In genomic region chr6:18154507-18155272, GRCh38 we compare ENCODE assay signal across 8 cellular contexts. TPM values are rescaled to one million over a fixed set of nuclear protein-coding genes. Genes with fewer than 3 reads are reported as not detected.
A peak's percentile ranks its signal among the peaks of the same experiment; 100 is the strongest.
DNase-seq lines count a peak whose midpoint lies in the region; ATAC-seq and TF ChIP-seq lines count a peak whose summit lies in the region.

TPMT (minus strand) TSS chr6:18155077; CDS start chr6:18149127, 5,950 bp downstream.

- H3K27ac ChIP-seq in DND-41 (ENCODE audit: low read length) (peak within 1 kb of the TSS; percentile 76), HL-60 (replicated peaks) (peak within 1 kb of the TSS; percentile 93), PC-9 (peak within 1 kb of the TSS; percentile 35), colonic mucosa (peak within 1 kb of the TSS; percentile 94), lower lobe of right lung (peak within 1 kb of the TSS; percentile 93), thoracic aorta (peak within 1 kb of the TSS; percentile 76 to 83)

- peak within 1 kb of the TSS; percentile 99 for H2AFZ ChIP-seq in DND-41 (ENCODE audit: low read depth, low read length)
- H2AFZ ChIP-seq in PC-9, result peak within 1 kb of the TSS; percentile 100

- H3K4me3 ChIP-seq in DND-41 (ENCODE audit: low read depth in 1 of 2, low read length in 2 of 2) (peak within 1 kb of the TSS; percentile 91 to 97), HL-60 (replicated peaks; ENCODE audit: insufficient read depth, low read length) (peak within 1 kb of the TSS; percentile 95), PC-9 (peak within 1 kb of the TSS; percentile 95), colonic mucosa (peak within 1 kb of the TSS; percentile 90), lower lobe of right lung (peak within 1 kb of the TSS; percentile 95), thoracic aorta (peak within 1 kb of the TSS; percentile 99)

- BruUV-seq in PC-9 (replicated peaks; lab: Mats Ljungman, UMichigan), result TSS peak; percentile 72

- peaks cover 12% of the 10 kb centered on the region; the same call in 1 of the 2 replicates for H3F3A ChIP-seq in PC-9 (ENCODE audit: insufficient read depth, low read depth)

- no peaks in the 10 kb centered on the region for H3K9me2 ChIP-seq in PC-9 (ENCODE audit: insufficient read depth)

- peak; percentile 74 for ATAC-seq in DND-41 (ENCODE audit: insufficient read depth, low read depth)
- ATAC-seq in GM21423 (IDR thresholded peaks at IDR 0.05; ENCODE audit: unreplicated experiment), result peak; percentile 45
- ATAC-seq in lower lobe of right lung, result peak in 1 of 2 donors; percentile 16
- peak; percentile 82 for ATAC-seq in thoracic aorta (ENCODE audit: insufficient number of reproducible peaks, low FRiP score, low read depth)

- H3K27me3 ChIP-seq in DND-41 (ENCODE audit: insufficient read depth, low read length, poor library complexity), result no peaks in the 10 kb centered on the region
- no peaks in the 10 kb centered on the region for H3K27me3 ChIP-seq in HL-60 (ENCODE audit: insufficient read depth, poor library complexity, severe bottlenecking)
- H3K27me3 ChIP-seq in PC-9 (ENCODE audit: insufficient read depth, low read depth), result no peaks in the 10 kb centered on the region
- H3K27me3 ChIP-seq in colonic mucosa, result no peaks in the 10 kb centered on the region
- no peaks in the 10 kb centered on the region for H3K27me3 ChIP-seq in lower lobe of right lung (ENCODE audit: low read depth)
- no peaks in the 10 kb centered on the region for H3K27me3 ChIP-seq in thoracic aorta (replicated peaks; ENCODE audit: insufficient read depth)

- H3K4me2 ChIP-seq in DND-41 (ENCODE audit: insufficient read depth, low read length) (peak within 1 kb of the TSS; percentile 93), PC-9 (peak within 1 kb of the TSS; percentile 92)

- H4K20me1 ChIP-seq in DND-41 (ENCODE audit: insufficient read depth, low read length), result no peaks in the 10 kb centered on the region
- no peaks in the 10 kb centered on the region for H4K20me1 ChIP-seq in PC-9 (ENCODE audit: insufficient read depth)

- no peak for TF ChIP-seq CTCF in DND-41 (IDR thresholded peaks at IDR 0.05; ENCODE audit: borderline replicate concordance, extremely low read depth, low read length, poor library complexity, severe bottlenecking)
- TF ChIP-seq CTCF in HL-60 (IDR thresholded peaks at IDR 0.05; ENCODE audit: insufficient read depth, low read length), result no peak
- no peak for TF ChIP-seq CTCF in PC-9 (conservative IDR thresholded peaks at IDR 0.05)
- no peak for TF ChIP-seq CTCF in colonic mucosa (IDR thresholded peaks at IDR 0.05)
- TF ChIP-seq CTCF in lower lobe of right lung (IDR thresholded peaks at IDR 0.05), result no peak
- no peak for TF ChIP-seq CTCF in thoracic aorta (IDR thresholded peaks at IDR 0.05)

- H3K79me2 ChIP-seq in DND-41 (ENCODE audit: insufficient read depth, low read length) (no peaks in the 10 kb centered on the region), PC-9 (ENCODE audit: low read depth) (no peaks in the 10 kb centered on the region)

- H3K9ac ChIP-seq in DND-41 (ENCODE audit: low read depth, low read length) (peak within 1 kb of the TSS; percentile 76), colonic mucosa (ENCODE audit: low read depth in 2 of 2, low read length in 2 of 2) (peak within 1 kb of the TSS; percentile 95 to 97)

- H3K9me3 ChIP-seq in DND-41 (ENCODE audit: insufficient read depth, low read length, severe bottlenecking), result no peaks in the 10 kb centered on the region
- H3K9me3 ChIP-seq in PC-9 (ENCODE audit: insufficient read depth, low read depth), result no peaks in the 10 kb centered on the region
- H3K9me3 ChIP-seq in colonic mucosa, result no peaks in the 10 kb centered on the region
- no peaks in the 10 kb centered on the region for H3K9me3 ChIP-seq in lower lobe of right lung
- no peaks in the 10 kb centered on the region for H3K9me3 ChIP-seq in thoracic aorta

- CTCF ChIA-PET in PC-9 (lab: Charles Lee), result interaction anchor here (0.7 kb wide), 1 partner anchor 371 kb away, joined by 3 read pairs; no protein-coding TSS in a partner anchor

- H3K4me1 ChIP-seq in DND-41 (ENCODE audit: insufficient read depth, low read length) (peaks cover 30% of the 10 kb centered on the region), PC-9 (replicated peaks; ENCODE audit: insufficient read depth) (peaks cover 25% of the 10 kb centered on the region), colonic mucosa (peaks cover 9% of the 10 kb centered on the region), lower lobe of right lung (peaks cover 23% of the 10 kb centered on the region), thoracic aorta (ENCODE audit: control insufficient read depth in 1 of 2, low read depth in 2 of 2) (peaks cover 16 to 22% of the 10 kb centered on the region in 2 donors)

- intact Hi-C loops in PC-9 (cut with micrococcal nuclease; ENCODE audit: unreplicated experiment) (loop anchor here (1.0 to 10.0 kb wide), 4 partner anchors 110 to 570 kb away; partner anchors contain the start of gene DEK), colonic mucosa (cut with DNase I) (no loop called here), lower lobe of right lung (cut with DNase I) (no loop called here)

- peak; percentile 29 for DNase-seq in DND-41
- peak in 1 of 2 experiments; percentile 5 for DNase-seq in HL-60 (ENCODE audit: low read depth in 1 of 2, low spot score in 1 of 2)
- DNase-seq in PC-9, result no peak
- peak; percentile 99 for DNase-seq in colonic mucosa
- peak; percentile 59 for DNase-seq in lower lobe of right lung
- no peak for DNase-seq in thoracic aorta (ENCODE audit: low spot score)
- DNase-seq in stimulated activated CD4-positive, alpha-beta T cell treated with anti-CD3 and anti-CD28 coated beads, Interleukin-4, amount 100 ng/mL, for 4 hours, result no peak

- POLR2A ChIA-PET in PC-9 (lab: Charles Lee; ENCODE audit: unreplicated experiment), result interaction anchor here (0.6 to 0.8 kb wide), 5 partner anchors 161 to 964 kb away, joined by 3 to 11 read pairs (median 5); partner anchors contain the start of gene FAM8A1

- H3K36me3 ChIP-seq in DND-41 (ENCODE audit: insufficient read depth, low read length) (no peaks in the 10 kb centered on the region), PC-9 (ENCODE audit: low read depth) (no peaks in the 10 kb centered on the region), colonic mucosa (no peaks in the 10 kb centered on the region), lower lobe of right lung (peaks cover 3% of the 10 kb centered on the region), thoracic aorta (no peaks in the 10 kb centered on the region)

RNA-seq across cellular contexts. Expression of gene TPMT, which starts in this region (rescaled TPM):
- total RNA-seq in PC-9 (2021) (7.0 and 10.5 TPM in 2 replicates), colonic mucosa (10 to 100 TPM; 51.1 to 52.5 TPM), lower lobe of right lung (14.0 TPM), thoracic aorta (1 to 10 TPM; 5.0 to 5.5 TPM)

Comparison
In these comparisons a context has a peak if more than half of its experiments do, and no peak if none do; other contexts are left out.
1. DNase-seq: peak in DND-41 (single experiment), colonic mucosa (single experiment) and lower lobe of right lung (single experiment); none in PC-9 (0 of 2), thoracic aorta (single experiment) and stimulated activated CD4-positive, alpha-beta T cell treated with anti-CD3 and anti-CD28 coated beads, Interleukin-4, amount 100 ng/mL, for 4 hours (0 of 2).
2. H3K27ac ChIP-seq: peak in every context shown above with its lines; median percentile 94 in colonic mucosa; 93 in HL-60; 93 in lower lobe of right lung; 80 in thoracic aorta; 76 in DND-41; 35 in PC-9.
3. Peak in every context shown above with its lines, with median percentiles within 50 percentile points of each other: H3K4me3 ChIP-seq.